Comparison of ENCODE assay signal across 16 cellular contexts in the genomic region with DNA sequence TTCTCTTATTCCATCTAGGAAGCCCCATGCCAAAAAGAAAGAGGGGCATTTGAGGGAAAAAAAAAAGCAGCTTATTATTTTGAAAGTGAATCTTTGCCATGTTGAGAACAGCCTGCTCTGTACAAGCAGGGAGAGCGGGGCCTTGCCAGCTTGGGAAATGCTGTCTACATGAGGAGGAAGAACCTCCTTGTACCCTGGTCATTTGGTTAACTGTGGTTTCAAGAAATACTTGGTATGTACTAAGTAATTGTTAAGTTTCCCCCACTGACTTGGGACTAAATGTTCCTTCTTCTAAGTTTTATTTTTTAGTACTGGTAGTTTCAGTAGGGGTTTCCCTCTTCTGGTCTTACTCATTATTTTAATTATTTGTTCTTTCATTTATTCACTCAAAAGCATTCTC.
A peak's percentile ranks its signal among the peaks of the same experiment; 100 is the strongest.
DNase-seq lines count a peak whose midpoint lies in the region; ATAC-seq and TF ChIP-seq lines count a peak whose summit lies in the region.
"Had no signal": no experiment of that assay in that cellular context is flagged by ENCODE, and none has a peak within 500 bp of the region (broad histone marks: within the 10 kb centered on the region; RNA-seq: fewer than 3 reads in every experiment).

No MANE protein-coding gene starts in this region.

- TF ChIP-seq CTCF in breast epithelium (IDR thresholded peaks at IDR 0.05) = no peak

- DNase-seq in LHCN-M2 (ENCODE audit: low read depth) = peak; percentile 50
- DNase-seq in breast epithelium (ENCODE audit: low spot score in 2 of 2) = peak in 1 of 2 donors; percentile 55
- DNase-seq in substantia nigra (lab: John Stamatoyannopoulos, UW) = peak in 1 of 49 donors; percentile 24
- DNase-seq in NCI-H2029 (lab: John Stamatoyannopoulos, UW) = no peak
- DNase-seq in DMS53 (lab: John Stamatoyannopoulos, UW) = no peak
- no peak for DNase-seq in Kasumi-1 (lab: John Stamatoyannopoulos, UW)
- DNase-seq: activated CD4-positive, alpha-beta T cell treated with anti-CD3 and anti-CD28 coated beads, Interleukin-2, amount 50 U/mL, for 4 hours; activated T-cell treated with anti-CD3 and anti-CD28 coated beads, Interleukin-2, amount 50 U/mL, for 1 hour; DMS153; effector memory CD8-positive, alpha-beta T cell; NCI-H187; NCI-H524; occipital lobe; SK-N-SH had no signal

- H3K4me1 ChIP-seq in breast epithelium (peaks cover 14 to 39% of the 10 kb centered on the region in 2 donors), mesodermal cell (ENCODE audit: control insufficient read depth, insufficient read depth, low read length, poor library complexity, severe bottlenecking) (peaks cover 23% of the 10 kb centered on the region)

- H3K27ac ChIP-seq in breast epithelium (peak overlapping the region; percentile 94 to 96), mesodermal cell (ENCODE audit: low read depth, low read length, severe bottlenecking) (peak overlapping the region; percentile 96), substantia nigra (ENCODE audit: low read depth, low read length, poor library complexity, severe bottlenecking) (peak overlapping the region; percentile 68)

- H3K27me3 ChIP-seq in breast epithelium = no peaks in the 10 kb centered on the region

- no peak for ATAC-seq in GM21447 (IDR thresholded peaks at IDR 0.05; ENCODE audit: unreplicated experiment)
- ATAC-seq: effector memory CD8-positive, alpha-beta T cell had no signal

- H3K9me3 ChIP-seq in breast epithelium (no peaks in the 10 kb centered on the region), mesodermal cell (ENCODE audit: control insufficient read depth, low read length) (peaks cover 13% of the 10 kb centered on the region)
- H3K9me3 ChIP-seq: SK-N-SH had no signal

- no peak overlapping the region for H3K4me3 ChIP-seq in breast epithelium
- H3K4me3 ChIP-seq in mesodermal cell (ENCODE audit: extremely low read depth, insufficient read depth, low read length, poor library complexity, severe bottlenecking) = no peak overlapping the region

- TF ChIP-seq POLR2A in breast epithelium (IDR thresholded peaks at IDR 0.05) = no peak

- 100% methylated on average over 1 of the region's 1 CpG for WGBS in mesodermal cell (ENCODE audit: insufficient coverage in 2 of 2), 2 experiments

- H3K36me3 ChIP-seq in breast epithelium (no peaks in the 10 kb centered on the region), mesodermal cell (ENCODE audit: control insufficient read depth, insufficient read depth, low read length) (no peaks in the 10 kb centered on the region)

- intact Hi-C loops in breast epithelium (cut with DNase I; ENCODE audit: low total_unique reads) = no loop called here
